In the genomic region with DNA sequence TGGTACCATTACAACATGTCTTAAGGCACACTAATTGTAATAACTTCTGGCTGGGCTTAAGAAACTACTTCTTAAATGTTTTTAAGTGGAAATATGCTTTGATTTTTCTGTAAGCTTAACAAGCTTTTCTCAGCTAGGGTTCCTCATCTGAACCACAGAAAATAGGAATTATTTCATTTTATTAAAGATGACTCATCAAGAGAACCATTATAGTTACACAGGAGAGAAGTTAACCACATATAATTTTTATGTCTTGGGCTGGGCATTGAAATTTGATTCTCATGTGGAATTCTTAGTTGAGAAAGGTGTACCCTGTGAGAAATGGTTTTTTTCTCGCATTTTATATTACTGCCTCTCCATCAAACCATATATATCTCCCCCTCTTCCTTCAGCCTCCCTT, we compare ENCODE assay signal across 1 cellular context.
TF ChIP-seq lines count a peak whose summit lies in the region.

No MANE protein-coding gene starts in this region.

TF ChIP-seq in K562, 482 proteins besides CTCF, POLR2A, EP300 and RAD21 (continued from another document):
- TF ChIP-seq ETV6 (IDR thresholded peaks at IDR 0.05; ENCODE audit: borderline replicate concordance in 1 of 2, low read depth in 2 of 2, low read length in 1 of 2) = no peak
- TF ChIP-seq ETV6 (CRISPR knock-in tag; IDR thresholded peaks at IDR 0.05; ENCODE audit: borderline replicate concordance) = no peak
- TF ChIP-seq, protein P1, sequence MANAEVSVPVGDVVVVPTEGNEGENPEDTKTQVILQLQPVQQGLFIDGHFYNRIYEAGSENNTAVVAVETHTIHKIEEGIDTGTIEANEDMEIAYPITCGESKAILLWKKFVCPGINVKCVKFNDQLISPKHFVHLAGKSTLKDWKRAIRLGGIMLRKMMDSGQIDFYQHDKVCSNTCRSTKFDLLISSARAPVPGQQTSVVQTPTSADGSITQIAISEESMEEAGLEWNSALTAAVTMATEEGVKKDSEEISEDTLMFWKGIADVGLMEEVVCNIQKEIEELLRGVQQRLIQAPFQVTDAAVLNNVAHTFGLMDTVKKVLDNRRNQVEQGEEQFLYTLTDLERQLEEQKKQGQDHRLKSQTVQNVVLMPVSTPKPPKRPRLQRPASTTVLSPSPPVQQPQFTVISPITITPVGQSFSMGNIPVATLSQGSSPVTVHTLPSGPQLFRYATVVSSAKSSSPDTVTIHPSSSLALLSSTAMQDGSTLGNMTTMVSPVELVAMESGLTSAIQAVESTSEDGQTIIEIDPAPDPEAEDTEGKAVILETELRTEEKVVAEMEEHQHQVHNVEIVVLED (CRISPR knock-in tag; IDR thresholded peaks at IDR 0.05) = no peak
